Comparison of ENCODE assay signal across 8 cellular contexts in genomic region chr11:64918056-64918455, GRCh38. TPM values are rescaled to one million over a fixed set of nuclear protein-coding genes. Genes with fewer than 3 reads are reported as not detected.
DNase-seq lines count a peak whose midpoint lies in the region; ATAC-seq and TF ChIP-seq lines count a peak whose summit lies in the region.

No MANE protein-coding gene starts in this region.

- no peak overlapping the region for H3K4me2 ChIP-seq in trophoblast cell (ENCODE audit: low read length)

- H3K23ac ChIP-seq in trophoblast cell (ENCODE audit: low read length): no peak overlapping the region

- H3K79me1 ChIP-seq in trophoblast cell (ENCODE audit: low read length): peaks cover 6% of the 10 kb centered on the region

- H2BK120ac ChIP-seq in trophoblast cell (ENCODE audit: insufficient read depth, low read length, poor library complexity): no peak overlapping the region

- no peak overlapping the region for H3K27ac ChIP-seq in trophoblast cell (ENCODE audit: low read depth, low read length)

- peak overlapping the region; percentile 9 for H4K8ac ChIP-seq in trophoblast cell (ENCODE audit: low read depth, low read length)

- POLR2A ChIA-PET in AG04449 (lab: Yijun Ruan, JAX): no interaction called here

- no peaks in the 10 kb centered on the region for H3K27me3 Mint-ChIP-seq in T-helper 17 cell

- ATAC-seq in T-helper 17 cell (no peak), HG03196 (IDR thresholded peaks at IDR 0.05; ENCODE audit: unreplicated experiment) (no peak), HG02970 (IDR thresholded peaks at IDR 0.05; ENCODE audit: low FRiP score, unreplicated experiment) (no peak)

- peak overlapping the region; percentile 92 for H3K27ac Mint-ChIP-seq in T-helper 17 cell

- H3K4ac ChIP-seq in trophoblast cell (ENCODE audit: low read depth, low read length): no peak overlapping the region

- DNase-seq in AG04449 (ENCODE audit: low read depth, low spot score) (no peak), GM13977 (ENCODE audit: low spot score) (no peak), T-helper 17 cell (no peak), fibroblast of mammary gland (ENCODE audit: low read depth) (peak; percentile 56), trophoblast cell (peak in 1 of 2 donors; percentile 29), DMS53 treated with DMSO at 0.1 percent for 48 hours (lab: John Stamatoyannopoulos, UW; ENCODE audit: unreplicated experiment) (no peak)

- H4K91ac ChIP-seq in trophoblast cell (ENCODE audit: low read depth, low read length): no peak overlapping the region

- no peak overlapping the region for H3K14ac ChIP-seq in trophoblast cell (ENCODE audit: low read length)

- H3K4me3 ChIP-seq in AG04449 (ENCODE audit: low read depth, low read length): peak overlapping the region; percentile 57
- peak overlapping the region; percentile 61 for H3K4me3 ChIP-seq in fibroblast of mammary gland (ENCODE audit: control insufficient read depth, low read depth, low read length)
- H3K4me3 ChIP-seq in trophoblast cell (ENCODE audit: low read depth, low read length): no peak overlapping the region

- H3K4me1 ChIP-seq in trophoblast cell (ENCODE audit: control insufficient read depth in 1 of 2, insufficient read depth in 2 of 2, low read length in 2 of 2): peaks cover 4 to 8% of the 10 kb centered on the region in 2 experiments

- no peak overlapping the region for H2BK5ac ChIP-seq in trophoblast cell (ENCODE audit: low read depth, low read length, poor library complexity)

- H3K4me3 Mint-ChIP-seq in T-helper 17 cell: peak overlapping the region; percentile 93

- no peak overlapping the region for H2BK12ac ChIP-seq in trophoblast cell (ENCODE audit: low read length)

- WGBS in trophoblast cell (ENCODE audit: extremely low coverage, insufficient coverage, insufficient read length): no CpG with 5 or more reads among the region's 4 CpGs

- no peak overlapping the region for H3K18ac ChIP-seq in trophoblast cell (ENCODE audit: low read length)

- H3K27me3 ChIP-seq in trophoblast cell (ENCODE audit: insufficient read depth, low read length): no peaks in the 10 kb centered on the region

- H3K79me2 ChIP-seq in trophoblast cell (ENCODE audit: control insufficient read depth, insufficient read depth, low read length, poor library complexity): peaks cover 4% of the 10 kb centered on the region

- in situ Hi-C loops in GM13977 (cut with MboI; ENCODE audit: low pct_unique_long_range_greater_than_20kb, low sequenced_read_pairs, unreplicated experiment): no loop called here

- H3K4me1 Mint-ChIP-seq in T-helper 17 cell: peaks cover 19% of the 10 kb centered on the region

- H3K36me3 Mint-ChIP-seq in T-helper 17 cell (ENCODE audit: low read depth): peaks cover 2% of the 10 kb centered on the region

- H2AFZ ChIP-seq in trophoblast cell (ENCODE audit: insufficient read depth, low read length, poor library complexity): no peak overlapping the region

- no peak overlapping the region for H2AK5ac ChIP-seq in trophoblast cell (ENCODE audit: low read length)

- CTCF ChIA-PET in AG04449 (lab: Yijun Ruan, JAX): interaction anchor here (0.7 to 5.5 kb wide), 15 partner anchors 9 to 195 kb away, joined by 3 to 40 read pairs (median 5); partner anchors contain the start of genes ARL2, BATF2, CDC42BPG and MAP4K2

- TF ChIP-seq CTCF in AG04449 (IDR thresholded peaks at IDR 0.05; ENCODE audit: insufficient read depth, low read length, missing control alignments) (peak; percentile 22), GM13977 (IDR thresholded peaks at IDR 0.05; ENCODE audit: extremely low read depth, insufficient read depth, missing control alignments) (peak; percentile 48), fibroblast of mammary gland (conservative IDR thresholded peaks at IDR 0.05; ENCODE audit: control insufficient read depth, insufficient read depth, low read depth, low read length) (peak; percentile 36)

- no peak overlapping the region for H4K12ac ChIP-seq in trophoblast cell (ENCODE audit: low read depth, low read length)

- no peaks in the 10 kb centered on the region for H3K9me3 ChIP-seq in T-helper 17 cell (ENCODE audit: control insufficient read depth, low read length, poor library complexity, severe bottlenecking)
- H3K9me3 ChIP-seq in trophoblast cell (ENCODE audit: insufficient read depth, low read depth, low read length): peaks cover 3% of the 10 kb centered on the region

- no peak overlapping the region for H3K9ac ChIP-seq in trophoblast cell (ENCODE audit: low read length)

- peaks cover 12 to 15% of the 10 kb centered on the region in 2 experiments for H3K36me3 ChIP-seq in trophoblast cell (ENCODE audit: control insufficient read depth in 1 of 2, insufficient read depth in 2 of 2, low read length in 2 of 2)

RNA-seq across cellular contexts. Expression of gene ATG2A, which starts 1.0 kb away (rescaled TPM):
- 100 to 1,000 TPM; 161 to 226 TPM for total RNA-seq in T-helper 17 cell
- polyA plus RNA-seq in trophoblast cell (2013): 16.5 and 17.3 TPM in 2 replicates

RNA-seq across cellular contexts. Expression of gene PPP2R5B, which starts 6.4 kb away (rescaled TPM):
- 10 to 100 TPM; 21.5 to 25.3 TPM for total RNA-seq in T-helper 17 cell
- polyA plus RNA-seq in trophoblast cell (2013): 10.5 and 11.1 TPM in 2 replicates

RNA-seq across cellular contexts. Expression of gene GPHA2, which starts 17.6 kb away (rescaled TPM):
- not detected for total RNA-seq in T-helper 17 cell
- 0.19 TPM in 1 of 2 replicates, not detected in the other for polyA plus RNA-seq in trophoblast cell (2013)

RNA-seq across cellular contexts. Expression of gene EHD1, which starts 39.6 kb away (rescaled TPM):
- total RNA-seq in T-helper 17 cell: 100 to 1,000 TPM; 184 to 212 TPM
- 138 and 148 TPM in 2 replicates for polyA plus RNA-seq in trophoblast cell (2013)

RNA-seq across cellular contexts. Expression of gene MAJIN, which starts 53.9 kb away (rescaled TPM):
- not detected for total RNA-seq in T-helper 17 cell
- not detected in 2 replicates for polyA plus RNA-seq in trophoblast cell (2013)
